Comparison of ENCODE assay signal across 29 cellular contexts in the genomic region with DNA sequence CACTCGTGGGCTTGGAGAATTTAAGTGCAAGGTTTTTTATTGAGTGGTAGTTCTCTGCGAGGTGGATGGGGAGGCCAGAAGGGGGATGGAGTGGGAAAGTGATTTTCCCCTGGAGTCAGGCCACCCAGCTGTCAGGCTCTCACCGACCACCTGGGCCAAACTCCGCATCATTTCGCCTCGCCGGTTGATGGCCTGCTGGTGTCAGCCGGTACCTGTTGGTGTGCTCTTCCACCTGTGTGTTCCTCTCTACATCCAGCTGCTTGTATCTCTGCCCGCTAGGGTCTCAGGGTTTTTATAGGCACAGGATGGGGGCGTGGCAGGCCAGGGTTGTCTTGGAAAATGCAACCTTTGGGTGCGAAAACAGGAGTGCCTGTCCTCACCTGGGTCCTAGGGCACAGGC.
"Had no signal": no experiment of that assay in that cellular context is flagged by ENCODE, and none has a peak within 500 bp of the region (broad histone marks: within the 10 kb centered on the region; RNA-seq: fewer than 3 reads in every experiment).

No MANE protein-coding gene starts in this region.

- H3K4me1 Mint-ChIP-seq: activated CD4-positive, alpha-beta T cell treated with anti-CD3 and anti-CD28 coated beads for 36 hours; activated CD4-positive, alpha-beta T cell treated with anti-CD3 and anti-CD28 coated beads, Interleukin-2, amount 10 ng/mL, durations not matched to agents 24 days and 14 days; activated CD8-positive, alpha-beta memory T cell treated with anti-CD3 and anti-CD28 coated beads, Interleukin-2, amount 10 ng/mL, durations not matched to agents 7 days and 5 days; activated naive CD4-positive, alpha-beta T cell treated with anti-CD3 and anti-CD28 coated beads, Interleukin-2, amount 50 U/mL, for 24 hours; activated naive CD8-positive, alpha-beta T cell treated with anti-CD3 and anti-CD28 coated beads for 36 hours; activated naive CD8-positive, alpha-beta T cell treated with anti-CD3 and anti-CD28 coated beads, Interleukin-2, amount 50 U/mL, for 24 hours; T-helper 17 cell had no signal

- H3K27me3 Mint-ChIP-seq: activated CD4-positive, alpha-beta memory T cell treated with anti-CD3 and anti-CD28 coated beads for 36 hours; activated CD4-positive, alpha-beta T cell treated with anti-CD3 and anti-CD28 coated beads for 36 hours; activated CD4-positive, alpha-beta T cell treated with anti-CD3 and anti-CD28 coated beads, Interleukin-2, amount 10 ng/mL, durations not matched to agents 24 days and 14 days; activated CD8-positive, alpha-beta memory T cell treated with anti-CD3 and anti-CD28 coated beads, Interleukin-2, amount 10 ng/mL, durations not matched to agents 7 days and 5 days; activated naive CD4-positive, alpha-beta T cell treated with anti-CD3 and anti-CD28 coated beads, Interleukin-2, amount 50 U/mL, for 24 hours; activated naive CD8-positive, alpha-beta T cell treated with anti-CD3 and anti-CD28 coated beads for 36 hours; activated naive CD8-positive, alpha-beta T cell treated with anti-CD3 and anti-CD28 coated beads, Interleukin-2, amount 50 U/mL, for 24 hours; T-helper 17 cell had no signal

- H3K27ac ChIP-seq: adrenal gland, body of pancreas, colonic mucosa, WERI-Rb-1 had no signal

- DNase-seq: activated CD4-positive, alpha-beta memory T cell treated with anti-CD3 and anti-CD28 coated beads for 36 hours; activated CD4-positive, alpha-beta T cell treated with anti-CD3 and anti-CD28 coated beads for 36 hours; activated CD4-positive, alpha-beta T cell treated with anti-CD3 and anti-CD28 coated beads, Interleukin-2, amount 10 ng/mL, durations not matched to agents 24 days and 14 days; activated CD4-positive, CD25-positive, alpha-beta regulatory T cell; activated CD4-positive, CD25-positive, alpha-beta regulatory T cell treated with anti-CD3 and anti-CD28 coated beads, Interleukin-2, amount 50 U/mL, for 72 hours; activated CD8-positive, alpha-beta memory T cell treated with anti-CD3 and anti-CD28 coated beads, Interleukin-2, amount 10 ng/mL, durations not matched to agents 7 days and 5 days; activated CD8-positive, alpha-beta memory T cell treated with anti-CD3 and anti-CD28 coated beads, Interleukin-2, amount 50 U/mL, for 4 hours; activated CD8-positive, alpha-beta T cell treated with anti-CD3 and anti-CD28 coated beads, Interleukin-2, amount 10 ng/mL, durations not matched to agents 7 days and 5 days; activated effector memory CD4-positive, alpha-beta T cell treated with anti-CD3 and anti-CD28 coated beads, Interleukin-2, amount 50 U/mL, for 16 hours; activated naive CD4-positive, alpha-beta T cell treated with anti-CD3 and anti-CD28 coated beads for 36 hours; activated naive CD8-positive, alpha-beta T cell treated with anti-CD3 and anti-CD28 coated beads for 36 hours; activated naive CD8-positive, alpha-beta T cell treated with anti-CD3 and anti-CD28 coated beads, Interleukin-2, amount 50 U/mL, for 24 hours; activated T-cell treated with anti-CD3 and anti-CD28 coated beads, Interleukin-2, amount 50 U/mL, for 1 hour; adrenal gland; amygdala; aorta; body of pancreas; colonic mucosa; effector CD8-positive, alpha-beta T cell; foreskin fibroblast; T-helper 1 cell; T-helper 17 cell; T1000 had no signal

- H3K36me3 Mint-ChIP-seq: activated CD4-positive, alpha-beta memory T cell treated with anti-CD3 and anti-CD28 coated beads for 36 hours; activated CD8-positive, alpha-beta memory T cell treated with anti-CD3 and anti-CD28 coated beads, Interleukin-2, amount 10 ng/mL, durations not matched to agents 7 days and 5 days; activated naive CD4-positive, alpha-beta T cell treated with anti-CD3 and anti-CD28 coated beads, Interleukin-2, amount 50 U/mL, for 24 hours; activated naive CD8-positive, alpha-beta T cell treated with anti-CD3 and anti-CD28 coated beads for 36 hours had no signal

- H3K4me1 ChIP-seq: adrenal gland, body of pancreas, colonic mucosa had no signal

- H3K27me3 ChIP-seq: adrenal gland, body of pancreas, colonic mucosa had no signal

- ATAC-seq: activated CD4-positive, alpha-beta T cell treated with anti-CD3 and anti-CD28 coated beads for 36 hours; activated CD8-positive, alpha-beta memory T cell treated with anti-CD3 and anti-CD28 coated beads, Interleukin-2, amount 10 ng/mL, durations not matched to agents 7 days and 5 days; activated CD8-positive, alpha-beta T cell treated with anti-CD3 and anti-CD28 coated beads, Interleukin-2, amount 10 ng/mL, durations not matched to agents 7 days and 5 days; activated naive CD8-positive, alpha-beta T cell treated with anti-CD3 and anti-CD28 coated beads, Interleukin-2, amount 50 U/mL, for 24 hours; body of pancreas; esophagus mucosa; T-helper 17 cell had no signal

- H3K4me3 ChIP-seq: adrenal gland, body of pancreas, colonic mucosa had no signal

- H3K4me3 Mint-ChIP-seq: activated CD4-positive, alpha-beta memory T cell treated with anti-CD3 and anti-CD28 coated beads for 36 hours; activated CD4-positive, alpha-beta T cell treated with anti-CD3 and anti-CD28 coated beads for 36 hours; activated CD4-positive, alpha-beta T cell treated with anti-CD3 and anti-CD28 coated beads, Interleukin-2, amount 10 ng/mL, durations not matched to agents 24 days and 14 days; activated CD8-positive, alpha-beta memory T cell treated with anti-CD3 and anti-CD28 coated beads, Interleukin-2, amount 10 ng/mL, durations not matched to agents 7 days and 5 days; activated CD8-positive, alpha-beta T cell treated with anti-CD3 and anti-CD28 coated beads, Interleukin-2, amount 10 ng/mL, durations not matched to agents 7 days and 5 days; activated naive CD4-positive, alpha-beta T cell treated with anti-CD3 and anti-CD28 coated beads for 36 hours; activated naive CD4-positive, alpha-beta T cell treated with anti-CD3 and anti-CD28 coated beads, Interleukin-2, amount 50 U/mL, for 24 hours; activated naive CD8-positive, alpha-beta T cell treated with anti-CD3 and anti-CD28 coated beads for 36 hours; activated naive CD8-positive, alpha-beta T cell treated with anti-CD3 and anti-CD28 coated beads, Interleukin-2, amount 50 U/mL, for 24 hours; activated T-helper 1 cell treated with anti-CD3 and anti-CD28 coated beads, Interleukin-12 subunit alpha, Interleukin-12 subunit beta, Interleukin-2, Interleukin-4 antibody, amounts not matched to agents 30 ng/mL and 10 ng/mL and 1 ng/mL, durations not matched to agents 14 hours and 24 hours and 36 hours; T-helper 17 cell; T-helper 2 cell treated with Interferon-gamma antibody and Interleukin-4, amounts not matched to agents 5 μg/mL and 100 μg/mL, for 36 hours had no signal

- H3K9me3 Mint-ChIP-seq: activated CD4-positive, alpha-beta memory T cell treated with anti-CD3 and anti-CD28 coated beads for 36 hours; activated CD4-positive, alpha-beta T cell treated with anti-CD3 and anti-CD28 coated beads, Interleukin-2, amount 10 ng/mL, durations not matched to agents 24 days and 14 days; activated naive CD4-positive, alpha-beta T cell treated with anti-CD3 and anti-CD28 coated beads for 36 hours; activated naive CD4-positive, alpha-beta T cell treated with anti-CD3 and anti-CD28 coated beads, Interleukin-2, amount 50 U/mL, for 24 hours; activated naive CD8-positive, alpha-beta T cell treated with anti-CD3 and anti-CD28 coated beads for 36 hours; activated naive CD8-positive, alpha-beta T cell treated with anti-CD3 and anti-CD28 coated beads, Interleukin-2, amount 50 U/mL, for 24 hours; activated T-helper 1 cell treated with anti-CD3 and anti-CD28 coated beads, Interleukin-12 subunit alpha, Interleukin-12 subunit beta, Interleukin-2, Interleukin-4 antibody, amounts not matched to agents 30 ng/mL and 10 ng/mL and 1 ng/mL, durations not matched to agents 14 hours and 24 hours and 36 hours; activated T-helper 2 cell treated with anti-CD3 and anti-CD28 coated beads, Interferon-gamma antibody, Interleukin-2, Interleukin-4, amounts not matched to agents 10 μg/mL and 5 μg/mL and 100 μg/mL, durations not matched to agents 14 hours and 24 hours and 36 hours had no signal

- H3K36me3 ChIP-seq: adrenal gland, colonic mucosa, WERI-Rb-1 had no signal

- H3K27ac Mint-ChIP-seq: activated CD4-positive, alpha-beta memory T cell treated with anti-CD3 and anti-CD28 coated beads for 36 hours; activated CD4-positive, alpha-beta T cell treated with anti-CD3 and anti-CD28 coated beads for 36 hours; activated CD4-positive, alpha-beta T cell treated with anti-CD3 and anti-CD28 coated beads, Interleukin-2, amount 10 ng/mL, durations not matched to agents 24 days and 14 days; activated CD8-positive, alpha-beta memory T cell treated with anti-CD3 and anti-CD28 coated beads, Interleukin-2, amount 10 ng/mL, durations not matched to agents 7 days and 5 days; activated CD8-positive, alpha-beta T cell treated with anti-CD3 and anti-CD28 coated beads, Interleukin-2, amount 10 ng/mL, durations not matched to agents 7 days and 5 days; activated naive CD4-positive, alpha-beta T cell treated with anti-CD3 and anti-CD28 coated beads for 36 hours; activated naive CD4-positive, alpha-beta T cell treated with anti-CD3 and anti-CD28 coated beads, Interleukin-2, amount 50 U/mL, for 24 hours; activated naive CD8-positive, alpha-beta T cell treated with anti-CD3 and anti-CD28 coated beads for 36 hours; activated naive CD8-positive, alpha-beta T cell treated with anti-CD3 and anti-CD28 coated beads, Interleukin-2, amount 50 U/mL, for 24 hours; activated T-helper 1 cell treated with anti-CD3 and anti-CD28 coated beads, Interleukin-12 subunit alpha, Interleukin-12 subunit beta, Interleukin-2, Interleukin-4 antibody, amounts not matched to agents 30 ng/mL and 10 ng/mL and 1 ng/mL, durations not matched to agents 14 hours and 24 hours and 36 hours; activated T-helper 2 cell treated with anti-CD3 and anti-CD28 coated beads, Interferon-gamma antibody, Interleukin-2, Interleukin-4, amounts not matched to agents 10 μg/mL and 5 μg/mL and 100 μg/mL, durations not matched to agents 14 hours and 24 hours and 36 hours; T-helper 17 cell; T-helper 2 cell treated with Interferon-gamma antibody and Interleukin-4, amounts not matched to agents 5 μg/mL and 100 μg/mL, for 36 hours had no signal
